1 cellular context compared by ENCODE assay signal in the genomic region with DNA sequence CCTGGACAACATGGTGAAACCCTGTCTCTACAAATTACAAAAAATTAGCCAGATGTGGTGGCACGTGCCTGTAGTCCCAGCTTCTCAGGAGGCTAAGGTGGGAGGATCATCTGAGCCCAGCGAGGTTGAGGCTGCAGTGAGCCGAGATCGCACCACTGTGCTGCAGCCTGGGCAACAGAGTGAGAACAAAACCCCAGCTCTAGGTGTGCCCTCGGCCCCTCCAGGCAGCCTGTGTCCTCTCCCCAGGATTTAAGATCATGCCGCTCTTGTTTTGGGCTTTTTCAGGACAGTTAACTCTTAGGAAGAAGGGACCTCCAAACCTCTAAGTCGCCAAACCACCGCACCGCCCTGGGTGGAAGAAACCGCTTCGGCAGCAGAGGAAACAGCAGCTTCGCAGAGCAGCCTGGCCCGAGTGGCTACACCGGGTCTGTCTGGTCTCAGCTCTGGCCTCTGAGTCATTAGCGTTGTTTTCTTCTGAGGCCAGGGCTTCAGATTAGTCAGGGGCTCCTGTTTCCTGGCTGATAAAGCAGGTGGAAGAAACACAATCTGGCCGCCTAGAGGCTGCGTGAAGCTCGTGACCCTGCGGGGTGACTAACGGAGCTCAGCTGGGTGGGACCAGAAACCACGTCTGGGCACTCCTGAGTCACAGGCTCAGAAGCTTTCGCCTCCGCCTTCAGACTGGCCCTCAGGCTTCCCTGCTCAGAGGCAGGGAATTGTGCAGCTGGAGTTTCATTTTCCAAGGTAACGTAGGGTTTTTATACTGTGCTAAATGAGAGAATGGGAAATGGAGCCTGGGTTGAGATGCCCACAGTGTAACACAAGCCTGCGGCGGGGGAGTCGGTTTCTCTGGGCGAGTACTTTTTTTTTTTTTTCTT.
A peak's percentile ranks its signal among the peaks of the same experiment; 100 is the strongest.
TF ChIP-seq lines count a peak whose summit lies in the region.

No MANE protein-coding gene starts in this region.

TF ChIP-seq in HEK293, 187 proteins besides CTCF, POLR2A, EP300 and RAD21 (continued from another document and continues in another):
- TF ChIP-seq ZNF391 (tag by site-specific recombination; IDR thresholded peaks at IDR 0.05; ENCODE audit: borderline replicate concordance, low read depth): no peak
- TF ChIP-seq, protein P1, sequence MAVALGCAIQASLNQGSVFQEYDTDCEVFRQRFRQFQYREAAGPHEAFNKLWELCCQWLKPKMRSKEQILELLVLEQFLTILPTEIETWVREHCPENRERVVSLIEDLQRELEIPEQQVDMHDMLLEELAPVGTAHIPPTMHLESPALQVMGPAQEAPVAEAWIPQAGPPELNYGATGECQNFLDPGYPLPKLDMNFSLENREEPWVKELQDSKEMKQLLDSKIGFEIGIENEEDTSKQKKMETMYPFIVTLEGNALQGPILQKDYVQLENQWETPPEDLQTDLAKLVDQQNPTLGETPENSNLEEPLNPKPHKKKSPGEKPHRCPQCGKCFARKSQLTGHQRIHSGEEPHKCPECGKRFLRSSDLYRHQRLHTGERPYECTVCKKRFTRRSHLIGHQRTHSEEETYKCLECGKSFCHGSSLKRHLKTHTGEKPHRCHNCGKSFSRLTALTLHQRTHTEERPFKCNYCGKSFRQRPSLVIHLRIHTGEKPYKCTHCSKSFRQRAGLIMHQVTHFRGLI (tag by site-specific recombination; IDR thresholded peaks at IDR 0.05): no peak
- no peak for TF ChIP-seq ZNF571 (tag by site-specific recombination; IDR thresholded peaks at IDR 0.05)
- TF ChIP-seq ZNF670 (tag by site-specific recombination; IDR thresholded peaks at IDR 0.05; ENCODE audit: low read depth): no peak
- TF ChIP-seq, protein P2, sequence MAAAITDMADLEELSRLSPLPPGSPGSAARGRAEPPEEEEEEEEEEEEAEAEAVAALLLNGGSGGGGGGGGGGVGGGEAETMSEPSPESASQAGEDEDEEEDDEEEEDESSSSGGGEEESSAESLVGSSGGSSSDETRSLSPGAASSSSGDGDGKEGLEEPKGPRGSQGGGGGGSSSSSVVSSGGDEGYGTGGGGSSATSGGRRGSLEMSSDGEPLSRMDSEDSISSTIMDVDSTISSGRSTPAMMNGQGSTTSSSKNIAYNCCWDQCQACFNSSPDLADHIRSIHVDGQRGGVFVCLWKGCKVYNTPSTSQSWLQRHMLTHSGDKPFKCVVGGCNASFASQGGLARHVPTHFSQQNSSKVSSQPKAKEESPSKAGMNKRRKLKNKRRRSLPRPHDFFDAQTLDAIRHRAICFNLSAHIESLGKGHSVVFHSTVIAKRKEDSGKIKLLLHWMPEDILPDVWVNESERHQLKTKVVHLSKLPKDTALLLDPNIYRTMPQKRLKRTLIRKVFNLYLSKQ (tag by site-specific recombination; IDR thresholded peaks at IDR 0.05; ENCODE audit: borderline replicate concordance): no peak
- TF ChIP-seq FEZF1 (tag by site-specific recombination; IDR thresholded peaks at IDR 0.05): no peak
- TF ChIP-seq, protein P3, sequence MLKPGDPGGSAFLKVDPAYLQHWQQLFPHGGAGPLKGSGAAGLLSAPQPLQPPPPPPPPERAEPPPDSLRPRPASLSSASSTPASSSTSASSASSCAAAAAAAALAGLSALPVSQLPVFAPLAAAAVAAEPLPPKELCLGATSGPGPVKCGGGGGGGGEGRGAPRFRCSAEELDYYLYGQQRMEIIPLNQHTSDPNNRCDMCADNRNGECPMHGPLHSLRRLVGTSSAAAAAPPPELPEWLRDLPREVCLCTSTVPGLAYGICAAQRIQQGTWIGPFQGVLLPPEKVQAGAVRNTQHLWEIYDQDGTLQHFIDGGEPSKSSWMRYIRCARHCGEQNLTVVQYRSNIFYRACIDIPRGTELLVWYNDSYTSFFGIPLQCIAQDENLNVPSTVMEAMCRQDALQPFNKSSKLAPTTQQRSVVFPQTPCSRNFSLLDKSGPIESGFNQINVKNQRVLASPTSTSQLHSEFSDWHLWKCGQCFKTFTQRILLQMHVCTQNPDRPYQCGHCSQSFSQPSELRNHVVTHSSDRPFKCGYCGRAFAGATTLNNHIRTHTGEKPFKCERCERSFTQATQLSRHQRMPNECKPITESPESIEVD (tag by site-specific recombination; IDR thresholded peaks at IDR 0.05): no peak
- no peak; the same call in 1 of the 2 replicates for TF ChIP-seq SP2 (tag by site-specific recombination; IDR thresholded peaks at IDR 0.05)
- peak; percentile 60; the same call in 1 of the 2 replicates for TF ChIP-seq ZNF2 (tag by site-specific recombination; IDR thresholded peaks at IDR 0.05)
- TF ChIP-seq OSR2 (tag by site-specific recombination; IDR thresholded peaks at IDR 0.05): peak; percentile 96
- no peak for TF ChIP-seq ZNF239 (tag by site-specific recombination; IDR thresholded peaks at IDR 0.05)
- TF ChIP-seq ZNF707 (tag by site-specific recombination; IDR thresholded peaks at IDR 0.05): no peak
- TF ChIP-seq ZNF23 (tag by site-specific recombination; IDR thresholded peaks at IDR 0.05; ENCODE audit: borderline replicate concordance): no peak
- no peak for TF ChIP-seq ZNF157 (tag by site-specific recombination; IDR thresholded peaks at IDR 0.05)
- TF ChIP-seq ZNF114 (tag by site-specific recombination; IDR thresholded peaks at IDR 0.05): no peak
- no peak for TF ChIP-seq ZNF529 (tag by site-specific recombination; IDR thresholded peaks at IDR 0.05; ENCODE audit: insufficient replicate concordance)
- TF ChIP-seq GFI1B (tag by site-specific recombination; IDR thresholded peaks at IDR 0.05): peak; percentile 52
- no peak for TF ChIP-seq ZNF426 (tag by site-specific recombination; IDR thresholded peaks at IDR 0.05)
- TF ChIP-seq ZSCAN23 (tag by site-specific recombination; IDR thresholded peaks at IDR 0.05): no peak
- peak; percentile 94 for TF ChIP-seq TRIM28 (IDR thresholded peaks at IDR 0.05; ENCODE audit: borderline replicate concordance, low read length)
- TF ChIP-seq, protein P4, sequence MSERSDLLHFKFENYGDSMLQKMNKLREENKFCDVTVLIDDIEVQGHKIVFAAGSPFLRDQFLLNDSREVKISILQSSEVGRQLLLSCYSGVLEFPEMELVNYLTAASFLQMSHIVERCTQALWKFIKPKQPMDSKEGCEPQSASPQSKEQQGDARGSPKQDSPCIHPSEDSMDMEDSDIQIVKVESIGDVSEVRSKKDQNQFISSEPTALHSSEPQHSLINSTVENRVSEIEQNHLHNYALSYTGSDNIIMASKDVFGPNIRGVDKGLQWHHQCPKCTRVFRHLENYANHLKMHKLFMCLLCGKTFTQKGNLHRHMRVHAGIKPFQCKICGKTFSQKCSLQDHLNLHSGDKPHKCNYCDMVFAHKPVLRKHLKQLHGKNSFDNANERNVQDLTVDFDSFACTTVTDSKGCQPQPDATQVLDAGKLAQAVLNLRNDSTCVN (tag by site-specific recombination; optimal IDR thresholded peaks at IDR 0.05): peak; percentile 41
- TF ChIP-seq, protein P5, sequence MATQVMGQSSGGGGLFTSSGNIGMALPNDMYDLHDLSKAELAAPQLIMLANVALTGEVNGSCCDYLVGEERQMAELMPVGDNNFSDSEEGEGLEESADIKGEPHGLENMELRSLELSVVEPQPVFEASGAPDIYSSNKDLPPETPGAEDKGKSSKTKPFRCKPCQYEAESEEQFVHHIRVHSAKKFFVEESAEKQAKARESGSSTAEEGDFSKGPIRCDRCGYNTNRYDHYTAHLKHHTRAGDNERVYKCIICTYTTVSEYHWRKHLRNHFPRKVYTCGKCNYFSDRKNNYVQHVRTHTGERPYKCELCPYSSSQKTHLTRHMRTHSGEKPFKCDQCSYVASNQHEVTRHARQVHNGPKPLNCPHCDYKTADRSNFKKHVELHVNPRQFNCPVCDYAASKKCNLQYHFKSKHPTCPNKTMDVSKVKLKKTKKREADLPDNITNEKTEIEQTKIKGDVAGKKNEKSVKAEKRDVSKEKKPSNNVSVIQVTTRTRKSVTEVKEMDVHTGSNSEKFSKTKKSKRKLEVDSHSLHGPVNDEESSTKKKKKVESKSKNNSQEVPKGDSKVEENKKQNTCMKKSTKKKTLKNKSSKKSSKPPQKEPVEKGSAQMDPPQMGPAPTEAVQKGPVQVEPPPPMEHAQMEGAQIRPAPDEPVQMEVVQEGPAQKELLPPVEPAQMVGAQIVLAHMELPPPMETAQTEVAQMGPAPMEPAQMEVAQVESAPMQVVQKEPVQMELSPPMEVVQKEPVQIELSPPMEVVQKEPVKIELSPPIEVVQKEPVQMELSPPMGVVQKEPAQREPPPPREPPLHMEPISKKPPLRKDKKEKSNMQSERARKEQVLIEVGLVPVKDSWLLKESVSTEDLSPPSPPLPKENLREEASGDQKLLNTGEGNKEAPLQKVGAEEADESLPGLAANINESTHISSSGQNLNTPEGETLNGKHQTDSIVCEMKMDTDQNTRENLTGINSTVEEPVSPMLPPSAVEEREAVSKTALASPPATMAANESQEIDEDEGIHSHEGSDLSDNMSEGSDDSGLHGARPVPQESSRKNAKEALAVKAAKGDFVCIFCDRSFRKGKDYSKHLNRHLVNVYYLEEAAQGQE (tag by site-specific recombination; IDR thresholded peaks at IDR 0.05): no peak
- TF ChIP-seq ZNF776 (tag by site-specific recombination; IDR thresholded peaks at IDR 0.05; ENCODE audit: borderline replicate concordance): no peak
- no peak for TF ChIP-seq ZNF555 (tag by site-specific recombination; conservative IDR thresholded peaks at IDR 0.05)
- TF ChIP-seq ZNF292 (tag by site-specific recombination; IDR thresholded peaks at IDR 0.05; ENCODE audit: borderline replicate concordance, low read depth): 0 out of 2 replicates have a peak, but pooled peaks have one; percentile 15
- TF ChIP-seq ZNF658 (tag by site-specific recombination; IDR thresholded peaks at IDR 0.05): no peak
- TF ChIP-seq ZIC2 (tag by site-specific recombination; IDR thresholded peaks at IDR 0.05): peak; percentile 80
- TF ChIP-seq ZNF16 (tag by site-specific recombination; IDR thresholded peaks at IDR 0.05; ENCODE audit: low read depth): no peak
- TF ChIP-seq ZNF302 (tag by site-specific recombination; IDR thresholded peaks at IDR 0.05; ENCODE audit: low read depth): no peak
- peak; percentile 57; the same call in 1 of the 2 replicates for TF ChIP-seq EGR2 (tag by site-specific recombination; IDR thresholded peaks at IDR 0.05; ENCODE audit: low read depth)
- TF ChIP-seq, protein P6, sequence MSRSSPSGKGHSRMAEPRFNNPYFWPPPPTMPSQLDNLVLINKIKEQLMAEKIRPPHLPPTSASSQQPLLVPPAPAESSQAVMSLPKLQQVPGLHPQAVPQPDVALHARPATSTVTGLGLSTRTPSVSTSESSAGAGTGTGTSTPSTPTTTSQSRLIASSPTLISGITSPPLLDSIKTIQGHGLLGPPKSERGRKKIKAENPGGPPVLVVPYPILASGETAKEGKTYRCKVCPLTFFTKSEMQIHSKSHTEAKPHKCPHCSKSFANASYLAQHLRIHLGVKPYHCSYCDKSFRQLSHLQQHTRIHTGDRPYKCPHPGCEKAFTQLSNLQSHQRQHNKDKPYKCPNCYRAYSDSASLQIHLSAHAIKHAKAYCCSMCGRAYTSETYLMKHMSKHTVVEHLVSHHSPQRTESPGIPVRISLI (tag by site-specific recombination; IDR thresholded peaks at IDR 0.05): no peak
- TF ChIP-seq MZF1 (tag by site-specific recombination; IDR thresholded peaks at IDR 0.05; ENCODE audit: borderline replicate concordance): no peak
- TF ChIP-seq, protein P7, sequence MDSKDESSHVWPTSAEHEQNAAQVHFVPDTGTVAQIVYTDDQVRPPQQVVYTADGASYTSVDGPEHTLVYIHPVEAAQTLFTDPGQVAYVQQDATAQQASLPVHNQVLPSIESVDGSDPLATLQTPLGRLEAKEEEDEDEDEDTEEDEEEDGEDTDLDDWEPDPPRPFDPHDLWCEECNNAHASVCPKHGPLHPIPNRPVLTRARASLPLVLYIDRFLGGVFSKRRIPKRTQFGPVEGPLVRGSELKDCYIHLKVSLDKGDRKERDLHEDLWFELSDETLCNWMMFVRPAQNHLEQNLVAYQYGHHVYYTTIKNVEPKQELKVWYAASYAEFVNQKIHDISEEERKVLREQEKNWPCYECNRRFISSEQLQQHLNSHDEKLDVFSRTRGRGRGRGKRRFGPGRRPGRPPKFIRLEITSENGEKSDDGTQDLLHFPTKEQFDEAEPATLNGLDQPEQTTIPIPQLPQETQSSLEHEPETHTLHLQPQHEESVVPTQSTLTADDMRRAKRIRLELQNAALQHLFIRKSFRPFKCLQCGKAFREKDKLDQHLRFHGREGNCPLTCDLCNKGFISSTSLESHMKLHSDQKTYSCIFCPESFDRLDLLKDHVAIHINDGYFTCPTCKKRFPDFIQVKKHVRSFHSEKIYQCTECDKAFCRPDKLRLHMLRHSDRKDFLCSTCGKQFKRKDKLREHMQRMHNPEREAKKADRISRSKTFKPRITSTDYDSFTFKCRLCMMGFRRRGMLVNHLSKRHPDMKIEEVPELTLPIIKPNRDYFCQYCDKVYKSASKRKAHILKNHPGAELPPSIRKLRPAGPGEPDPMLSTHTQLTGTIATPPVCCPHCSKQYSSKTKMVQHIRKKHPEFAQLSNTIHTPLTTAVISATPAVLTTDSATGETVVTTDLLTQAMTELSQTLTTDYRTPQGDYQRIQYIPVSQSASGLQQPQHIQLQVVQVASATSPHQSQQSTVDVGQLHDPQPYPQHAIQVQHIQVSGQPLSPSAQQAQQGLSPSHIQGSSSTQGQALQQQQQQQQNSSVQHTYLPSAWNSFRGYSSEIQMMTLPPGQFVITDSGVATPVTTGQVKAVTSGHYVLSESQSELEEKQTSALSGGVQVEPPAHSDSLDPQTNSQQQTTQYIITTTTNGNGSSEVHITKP (tag by site-specific recombination; IDR thresholded peaks at IDR 0.05): peak; percentile 68
- peak; percentile 94 for TF ChIP-seq ZBTB17 (tag by site-specific recombination; IDR thresholded peaks at IDR 0.05)
- TF ChIP-seq ZNF610 (tag by site-specific recombination; IDR thresholded peaks at IDR 0.05; ENCODE audit: borderline replicate concordance): no peak; the same call in 1 of the 2 replicates
- TF ChIP-seq KLF16 (tag by site-specific recombination; IDR thresholded peaks at IDR 0.05): no peak
- no peak for TF ChIP-seq SALL2 (tag by site-specific recombination; IDR thresholded peaks at IDR 0.05; ENCODE audit: borderline replicate concordance)
- TF ChIP-seq, protein P8, sequence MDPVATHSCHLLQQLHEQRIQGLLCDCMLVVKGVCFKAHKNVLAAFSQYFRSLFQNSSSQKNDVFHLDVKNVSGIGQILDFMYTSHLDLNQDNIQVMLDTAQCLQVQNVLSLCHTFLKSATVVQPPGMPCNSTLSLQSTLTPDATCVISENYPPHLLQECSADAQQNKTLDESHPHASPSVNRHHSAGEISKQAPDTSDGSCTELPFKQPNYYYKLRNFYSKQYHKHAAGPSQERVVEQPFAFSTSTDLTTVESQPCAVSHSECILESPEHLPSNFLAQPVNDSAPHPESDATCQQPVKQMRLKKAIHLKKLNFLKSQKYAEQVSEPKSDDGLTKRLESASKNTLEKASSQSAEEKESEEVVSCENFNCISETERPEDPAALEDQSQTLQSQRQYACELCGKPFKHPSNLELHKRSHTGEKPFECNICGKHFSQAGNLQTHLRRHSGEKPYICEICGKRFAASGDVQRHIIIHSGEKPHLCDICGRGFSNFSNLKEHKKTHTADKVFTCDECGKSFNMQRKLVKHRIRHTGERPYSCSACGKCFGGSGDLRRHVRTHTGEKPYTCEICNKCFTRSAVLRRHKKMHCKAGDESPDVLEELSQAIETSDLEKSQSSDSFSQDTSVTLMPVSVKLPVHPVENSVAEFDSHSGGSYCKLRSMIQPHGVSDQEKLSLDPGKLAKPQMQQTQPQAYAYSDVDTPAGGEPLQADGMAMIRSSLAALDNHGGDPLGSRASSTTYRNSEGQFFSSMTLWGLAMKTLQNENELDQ (tag by site-specific recombination; IDR thresholded peaks at IDR 0.05; ENCODE audit: low read depth): no peak
- TF ChIP-seq ZNF324 (tag by site-specific recombination; IDR thresholded peaks at IDR 0.05): peak; percentile 60; the same call in 1 of the 2 replicates
- TF ChIP-seq ZNF184 (tag by site-specific recombination; IDR thresholded peaks at IDR 0.05): peak; percentile 81
- peak; percentile 67 for TF ChIP-seq GLIS1 (tag by site-specific recombination; IDR thresholded peaks at IDR 0.05)
- peak; percentile 74; the same call in 1 of the 2 replicates for TF ChIP-seq OVOL3 (tag by site-specific recombination; IDR thresholded peaks at IDR 0.05)
- TF ChIP-seq ZNF785 (tag by site-specific recombination; IDR thresholded peaks at IDR 0.05): no peak
